Comparison of ENCODE assay signal across 13 cellular contexts in genomic region chr11:105100206-105100605, GRCh38. TPM values are rescaled to one million over a fixed set of nuclear protein-coding genes. Genes with fewer than 3 reads are reported as not detected.
DNase-seq lines count a peak whose midpoint lies in the region; ATAC-seq lines count a peak whose summit lies in the region.
"Had no signal": no experiment of that assay in that cellular context is flagged by ENCODE, and none has a peak within 500 bp of the region (broad histone marks: within the 10 kb centered on the region; RNA-seq: fewer than 3 reads in every experiment).

No MANE protein-coding gene starts in this region.

- H3K4me1 Mint-ChIP-seq in activated naive CD8-positive, alpha-beta T cell (ENCODE audit: low read depth), result peaks cover 32% of the 10 kb centered on the region
- peaks cover 26% of the 10 kb centered on the region for H3K4me1 Mint-ChIP-seq in activated naive CD8-positive, alpha-beta T cell treated with anti-CD3 and anti-CD28 coated beads for 36 hours
- peaks cover 29% of the 10 kb centered on the region for H3K4me1 Mint-ChIP-seq in T-helper 17 cell
- H3K4me1 Mint-ChIP-seq in stimulated activated effector memory CD8-positive, alpha-beta T cell treated with anti-CD3 and anti-CD28 coated beads, Interleukin-12 subunit alpha, Interleukin-12 subunit beta, amount 100 ng/mL, for 72 hours, result peaks cover 22% of the 10 kb centered on the region

- peak overlapping the region; percentile 43 for H3K4me3 Mint-ChIP-seq in activated naive CD8-positive, alpha-beta T cell
- H3K4me3 Mint-ChIP-seq in activated naive CD8-positive, alpha-beta T cell treated with anti-CD3 and anti-CD28 coated beads for 36 hours, result no peak overlapping the region
- peak overlapping the region; percentile 93 for H3K4me3 Mint-ChIP-seq in T-helper 17 cell
- H3K4me3 Mint-ChIP-seq in stimulated activated effector memory CD8-positive, alpha-beta T cell treated with anti-CD3 and anti-CD28 coated beads, Interleukin-12 subunit alpha, Interleukin-12 subunit beta, amount 100 ng/mL, for 72 hours, result peak overlapping the region; percentile 46

- no peaks in the 10 kb centered on the region for H3K36me3 Mint-ChIP-seq in activated naive CD8-positive, alpha-beta T cell
- no peaks in the 10 kb centered on the region for H3K36me3 Mint-ChIP-seq in activated naive CD8-positive, alpha-beta T cell treated with anti-CD3 and anti-CD28 coated beads for 36 hours
- no peaks in the 10 kb centered on the region for H3K36me3 Mint-ChIP-seq in T-helper 17 cell (ENCODE audit: low read depth)
- H3K36me3 Mint-ChIP-seq in stimulated activated effector memory CD8-positive, alpha-beta T cell treated with anti-CD3 and anti-CD28 coated beads, Interleukin-12 subunit alpha, Interleukin-12 subunit beta, amount 100 ng/mL, for 72 hours, result no peaks in the 10 kb centered on the region

- no peaks in the 10 kb centered on the region for H3K9me3 Mint-ChIP-seq in activated naive CD8-positive, alpha-beta T cell (ENCODE audit: low read depth)
- H3K9me3 Mint-ChIP-seq in activated naive CD8-positive, alpha-beta T cell treated with anti-CD3 and anti-CD28 coated beads for 36 hours, result peaks cover under 1% of the 10 kb centered on the region
- no peaks in the 10 kb centered on the region for H3K9me3 Mint-ChIP-seq in stimulated activated effector memory CD8-positive, alpha-beta T cell treated with anti-CD3 and anti-CD28 coated beads, Interleukin-12 subunit alpha, Interleukin-12 subunit beta, amount 100 ng/mL, for 72 hours

- intact Hi-C loops in left cardiac atrium (cut with DNase I), result no loop called here

- peak; percentile 81 for ATAC-seq in T-helper 17 cell
- peak; percentile 97 for ATAC-seq in stimulated activated effector memory CD8-positive, alpha-beta T cell treated with anti-CD3 and anti-CD28 coated beads, Interleukin-12 subunit alpha, Interleukin-12 subunit beta, amount 100 ng/mL, for 72 hours
- no peak for ATAC-seq in GM18858 (IDR thresholded peaks at IDR 0.05; ENCODE audit: unreplicated experiment)
- ATAC-seq in left cardiac atrium, result no peak
- ATAC-seq: K562 had no signal

- H3K27ac Mint-ChIP-seq in activated naive CD8-positive, alpha-beta T cell, result no peak overlapping the region
- H3K27ac Mint-ChIP-seq in activated naive CD8-positive, alpha-beta T cell treated with anti-CD3 and anti-CD28 coated beads for 36 hours, result no peak overlapping the region
- H3K27ac Mint-ChIP-seq in T-helper 17 cell, result peak overlapping the region; percentile 95
- H3K27ac Mint-ChIP-seq in stimulated activated effector memory CD8-positive, alpha-beta T cell treated with anti-CD3 and anti-CD28 coated beads, Interleukin-12 subunit alpha, Interleukin-12 subunit beta, amount 100 ng/mL, for 72 hours, result peak overlapping the region; percentile 38

- no peak for DNase-seq in activated naive CD8-positive, alpha-beta T cell treated with anti-CD3 and anti-CD28 coated beads for 36 hours
- no peak for DNase-seq in T-helper 17 cell
- peak; percentile 7 to 84 for DNase-seq in dermis microvascular lymphatic vessel endothelial cell (ENCODE audit: low read depth in 2 of 2)
- DNase-seq in stimulated activated effector memory CD8-positive, alpha-beta T cell treated with anti-CD3 and anti-CD28 coated beads, Interleukin-12 subunit alpha, Interleukin-12 subunit beta, amount 100 ng/mL, for 72 hours (ENCODE audit: low spot score in 2 of 2), result no peak
- DNase-seq in NCI-H1105 treated with DMSO at 0.1 percent for 48 hours (lab: John Stamatoyannopoulos, UW), result no peak
- no peak for DNase-seq in left cardiac atrium
- DNase-seq: activated CD8-positive, alpha-beta memory T cell treated with anti-CD3 and anti-CD28 coated beads, Interleukin-2, amount 50 U/mL, for 48 hours; heart right ventricle; NCI-H226; SK-N-SH had no signal

- no peaks in the 10 kb centered on the region for H3K27me3 Mint-ChIP-seq in activated naive CD8-positive, alpha-beta T cell
- H3K27me3 Mint-ChIP-seq in activated naive CD8-positive, alpha-beta T cell treated with anti-CD3 and anti-CD28 coated beads for 36 hours, result no peaks in the 10 kb centered on the region
- H3K27me3 Mint-ChIP-seq in T-helper 17 cell, result no peaks in the 10 kb centered on the region

- no peaks in the 10 kb centered on the region for H3K9me3 ChIP-seq in T-helper 17 cell (ENCODE audit: control insufficient read depth, low read length, poor library complexity, severe bottlenecking)
- H3K9me3 ChIP-seq: SK-N-SH had no signal

RNA-seq across cellular contexts. Expression of gene CARD18, which starts 39.4 kb away (rescaled TPM):
- not detected for total RNA-seq in activated naive CD8-positive, alpha-beta T cell treated with anti-CD3 and anti-CD28 coated beads for 36 hours
- total RNA-seq in T-helper 17 cell (not detected), dermis microvascular lymphatic vessel endothelial cell (not detected in 2 replicates), left cardiac atrium (not detected)

RNA-seq across cellular contexts. Expression of gene CARD16, which starts 55.1 kb away (rescaled TPM):
- total RNA-seq in activated naive CD8-positive, alpha-beta T cell treated with anti-CD3 and anti-CD28 coated beads for 36 hours, result 10 to 100 TPM; 16.9 to 17.6 TPM
- total RNA-seq in T-helper 17 cell (10 to 100 TPM; 49.1 to 55.4 TPM), dermis microvascular lymphatic vessel endothelial cell (53.5 and 65.6 TPM in 2 replicates), left cardiac atrium (10 to 100 TPM in 1 of 2 donors, 1 to 10 TPM in 1; 6.5 to 13.3 TPM)

Comparison
In these comparisons a context has a peak if more than half of its experiments do, and no peak if none do; other contexts are left out.
1. H3K27ac Mint-ChIP-seq: peak in T-helper 17 cell (single experiment) and stimulated activated effector memory CD8-positive, alpha-beta T cell treated with anti-CD3 and anti-CD28 coated beads, Interleukin-12 subunit alpha, Interleukin-12 subunit beta, amount 100 ng/mL, for 72 hours (single experiment); none in activated naive CD8-positive, alpha-beta T cell (single experiment) and activated naive CD8-positive, alpha-beta T cell treated with anti-CD3 and anti-CD28 coated beads for 36 hours (single experiment).
2. DNase-seq: peak in dermis microvascular lymphatic vessel endothelial cell (2 of 2); none in activated naive CD8-positive, alpha-beta T cell treated with anti-CD3 and anti-CD28 coated beads for 36 hours (single experiment), T-helper 17 cell (0 of 3), stimulated activated effector memory CD8-positive, alpha-beta T cell treated with anti-CD3 and anti-CD28 coated beads, Interleukin-12 subunit alpha, Interleukin-12 subunit beta, amount 100 ng/mL, for 72 hours (0 of 2), NCI-H1105 treated with DMSO at 0.1 percent for 48 hours (single experiment) and left cardiac atrium (single experiment).
3. ATAC-seq: peak in T-helper 17 cell (single experiment) and stimulated activated effector memory CD8-positive, alpha-beta T cell treated with anti-CD3 and anti-CD28 coated beads, Interleukin-12 subunit alpha, Interleukin-12 subunit beta, amount 100 ng/mL, for 72 hours (single experiment); none in GM18858 (single experiment) and left cardiac atrium (0 of 2).